19 cellular contexts compared by ENCODE assay signal in the genomic region with DNA sequence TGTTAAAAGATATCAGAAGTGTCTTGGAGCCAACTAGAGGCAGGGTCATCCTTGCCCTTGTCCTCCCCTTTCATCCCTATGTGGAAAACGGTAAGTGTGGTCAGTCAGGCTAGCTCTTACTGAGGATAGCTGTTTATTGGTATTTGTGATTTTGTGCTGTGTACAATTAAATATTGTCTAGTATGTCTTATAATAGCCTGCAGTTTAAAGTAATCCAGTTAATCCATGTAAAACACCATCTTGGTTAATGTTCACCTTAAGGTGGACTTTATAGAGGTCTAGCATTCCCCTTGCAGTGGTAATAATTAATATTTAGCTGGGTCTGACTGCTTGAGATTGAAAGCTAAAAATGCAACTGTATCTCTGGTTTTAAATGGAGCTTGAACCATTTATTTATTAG. TPM values are rescaled to one million over a fixed set of nuclear protein-coding genes. Genes with fewer than 3 reads are reported as not detected.
DNase-seq lines count a peak whose midpoint lies in the region; ATAC-seq, FAIRE-seq and TF ChIP-seq lines count a peak whose summit lies in the region.
"Had no signal": no experiment of that assay in that cellular context is flagged by ENCODE, and none has a peak within 500 bp of the region (broad histone marks: within the 10 kb centered on the region; RNA-seq: fewer than 3 reads in every experiment).

No MANE protein-coding gene starts in this region.

- no peaks in the 10 kb centered on the region for H3K9me3 Mint-ChIP-seq in activated CD8-positive, alpha-beta memory T cell treated with anti-CD3 and anti-CD28 coated beads, Interleukin-2, amount 10 ng/mL, durations not matched to agents 7 days and 5 days (ENCODE audit: low read depth)
- H3K9me3 Mint-ChIP-seq in activated naive CD4-positive, alpha-beta T cell treated with anti-CD3 and anti-CD28 coated beads, Interleukin-2, amount 50 U/mL, for 72 hours = peaks cover 0 to 6% of the 10 kb centered on the region in 2 donors
- H3K9me3 Mint-ChIP-seq: CD4-positive, alpha-beta T cell had no signal

- peaks cover 30% of the 10 kb centered on the region for H3K36me3 ChIP-seq in neutrophil

- peaks cover 64 to 68% of the 10 kb centered on the region in 2 experiments for H3K4me1 ChIP-seq in neutrophil (ENCODE audit: control insufficient read depth in 1 of 2, insufficient read depth in 1 of 2, low read depth in 1 of 2, low read length in 1 of 2)

- no peaks in the 10 kb centered on the region for H3K9me3 ChIP-seq in neutrophil

- peak; percentile 64 for FAIRE-seq in GM19239 (lab: Jason Lieb, UNC)
- FAIRE-seq: A204.1 had no signal

- no peaks in the 10 kb centered on the region for H3K27me3 ChIP-seq in neutrophil

- no peak for ATAC-seq in activated CD8-positive, alpha-beta memory T cell treated with anti-CD3 and anti-CD28 coated beads, Interleukin-2, amount 10 ng/mL, durations not matched to agents 7 days and 5 days
- ATAC-seq in activated naive CD4-positive, alpha-beta T cell treated with anti-CD3 and anti-CD28 coated beads, Interleukin-2, amount 50 U/mL, for 72 hours = no peak
- ATAC-seq: HCT116 had no signal

- H3K27ac Mint-ChIP-seq in activated CD8-positive, alpha-beta memory T cell treated with anti-CD3 and anti-CD28 coated beads, Interleukin-2, amount 10 ng/mL, durations not matched to agents 7 days and 5 days = peak overlapping the region; percentile 11
- no peak overlapping the region for H3K27ac Mint-ChIP-seq in activated naive CD4-positive, alpha-beta T cell treated with anti-CD3 and anti-CD28 coated beads, Interleukin-2, amount 50 U/mL, for 72 hours

- H3K4me3 Mint-ChIP-seq in activated CD8-positive, alpha-beta memory T cell treated with anti-CD3 and anti-CD28 coated beads, Interleukin-2, amount 10 ng/mL, durations not matched to agents 7 days and 5 days = no peak overlapping the region
- H3K4me3 Mint-ChIP-seq: CD4-positive, alpha-beta T cell had no signal

- no peak for DNase-seq in activated CD8-positive, alpha-beta memory T cell treated with anti-CD3 and anti-CD28 coated beads, Interleukin-2, amount 10 ng/mL, durations not matched to agents 7 days and 5 days
- no peak for DNase-seq in activated CD8-positive, alpha-beta memory T cell treated with anti-CD3 and anti-CD28 coated beads, Interleukin-2, amount 50 U/mL, for 4 hours
- DNase-seq in GM19239 (ENCODE audit: insufficient read length, low spot score) (no peak), epithelial cell of prostate (ENCODE audit: low read depth, low spot score) (no peak), GM19238 (ENCODE audit: insufficient read length, low spot score) (no peak), 8988T (no peak)
- no peak for DNase-seq in activated naive CD4-positive, alpha-beta T cell treated with anti-CD3 and anti-CD28 coated beads, Interleukin-2, amount 50 U/mL, for 72 hours (ENCODE audit: low spot score in 2 of 2)
- DNase-seq: AML-193; CD4-positive, alpha-beta T cell; GF-D8; IMR-90; MV-4-11; NCI-H1436; NCI-H2029 treated with DMSO at 0.1 percent for 48 hours; NCI-H510A treated with DMSO at 0.1 percent for 48 hours; SIG-M5 had no signal

- CTCF ChIA-PET in activated CD8-positive, alpha-beta memory T cell treated with anti-CD3 and anti-CD28 coated beads, Interleukin-2, amount 10 ng/mL, durations not matched to agents 7 days and 5 days (lab: Charles Lee) = no interaction called here

- TF ChIP-seq CTCF in neutrophil (IDR thresholded peaks at IDR 0.05) = no peak

- peaks cover 57% of the 10 kb centered on the region for H3K4me1 Mint-ChIP-seq in activated CD8-positive, alpha-beta memory T cell treated with anti-CD3 and anti-CD28 coated beads, Interleukin-2, amount 10 ng/mL, durations not matched to agents 7 days and 5 days

- H3K4me3 ChIP-seq in neutrophil (ENCODE audit: low read depth in 1 of 2, low read length in 1 of 2) = no peak overlapping the region

- peak overlapping the region; percentile 82 for H3K27ac ChIP-seq in epithelial cell of prostate
- peak overlapping the region; percentile 85 for H3K27ac ChIP-seq in neutrophil

- H3K36me3 Mint-ChIP-seq in activated CD8-positive, alpha-beta memory T cell treated with anti-CD3 and anti-CD28 coated beads, Interleukin-2, amount 10 ng/mL, durations not matched to agents 7 days and 5 days = peaks cover 71% of the 10 kb centered on the region
- H3K36me3 Mint-ChIP-seq in activated naive CD4-positive, alpha-beta T cell treated with anti-CD3 and anti-CD28 coated beads, Interleukin-2, amount 50 U/mL, for 72 hours = peaks cover 18 to 44% of the 10 kb centered on the region in 2 donors

- no peaks in the 10 kb centered on the region for H3K27me3 Mint-ChIP-seq in activated CD8-positive, alpha-beta memory T cell treated with anti-CD3 and anti-CD28 coated beads, Interleukin-2, amount 10 ng/mL, durations not matched to agents 7 days and 5 days
- H3K27me3 Mint-ChIP-seq: CD4-positive, alpha-beta T cell had no signal

RNA-seq across cellular contexts. Expression of a gene that starts 25.6 kb away (rescaled TPM):
- 10 to 100 TPM; 86.6 to 93.4 TPM for total RNA-seq in activated CD8-positive, alpha-beta memory T cell treated with anti-CD3 and anti-CD28 coated beads, Interleukin-2, amount 10 ng/mL, durations not matched to agents 7 days and 5 days
- total RNA-seq in activated naive CD4-positive, alpha-beta T cell treated with anti-CD3 and anti-CD28 coated beads, Interleukin-2, amount 50 U/mL, for 72 hours = 100 to 1,000 TPM in 1 of 2 donors, 10 to 100 TPM in 1; 92.2 to 117 TPM

RNA-seq across cellular contexts. Expression of a gene that starts 27.4 kb away (rescaled TPM):
- total RNA-seq in activated CD8-positive, alpha-beta memory T cell treated with anti-CD3 and anti-CD28 coated beads, Interleukin-2, amount 10 ng/mL, durations not matched to agents 7 days and 5 days = under 1 TPM in 1 of 2 experiments, not detected in 1; 0.09 TPM
- under 1 TPM in 1 of 2 donors, not detected in 1; 0.30 TPM for total RNA-seq in activated naive CD4-positive, alpha-beta T cell treated with anti-CD3 and anti-CD28 coated beads, Interleukin-2, amount 50 U/mL, for 72 hours
- total RNA-seq: IMR-90 had no signal

RNA-seq across cellular contexts. Expression of a gene that starts 38.7 kb away (rescaled TPM):
- total RNA-seq in activated CD8-positive, alpha-beta memory T cell treated with anti-CD3 and anti-CD28 coated beads, Interleukin-2, amount 10 ng/mL, durations not matched to agents 7 days and 5 days = under 1 TPM; 0.09 to 0.38 TPM
- total RNA-seq in activated naive CD4-positive, alpha-beta T cell treated with anti-CD3 and anti-CD28 coated beads, Interleukin-2, amount 50 U/mL, for 72 hours = under 1 TPM; 0.12 to 0.18 TPM
- total RNA-seq: IMR-90 had no signal
